Comparison of ENCODE assay signal across 8 cellular contexts in genomic region chr15:31442203-31443090, GRCh38.
DNase-seq lines count a peak whose midpoint lies in the region; ATAC-seq and TF ChIP-seq lines count a peak whose summit lies in the region.

No MANE protein-coding gene starts in this region.

- TF ChIP-seq CTCF in CD14-positive monocyte (IDR thresholded peaks at IDR 0.05) (no peak), IMR-90 (conservative IDR thresholded peaks at IDR 0.05; ENCODE audit: low read depth, low read length) (peak; percentile 49; the same call in 1 of the 2 replicates), MCF 10A (IDR thresholded peaks at IDR 0.05; ENCODE audit: unreplicated experiment) (peak; percentile 10)

- no peaks in the 10 kb centered on the region for H3K79me1 ChIP-seq in IMR-90 (ENCODE audit: low read depth in 1 of 2, low read length in 2 of 2)

- H3K14ac ChIP-seq in IMR-90 (replicated peaks; ENCODE audit: low read depth, low read length), result no peak overlapping the region

- BruUV-seq in IMR-90 (replicated peaks; lab: Mats Ljungman, UMichigan) (no TSS peak), MCF 10A (replicated peaks; lab: Mats Ljungman, UMichigan) (no TSS peak)

- TF ChIP-seq RAD21 in IMR-90 (IDR thresholded peaks at IDR 0.05; ENCODE audit: low read length), result peak; percentile 34; the same call in 1 of the 2 replicates

- H3K56ac ChIP-seq in IMR-90 (ENCODE audit: extremely low read depth, insufficient read depth, low read length), result peak overlapping the region; percentile 4; the same call in 1 of the 2 replicates

- H3K27ac Mint-ChIP-seq in CD14-positive monocyte, result peak overlapping the region; percentile 82 to 97 (median 91)
- H3K27ac Mint-ChIP-seq in MCF 10A (ENCODE audit: low read depth, unreplicated experiment), result peak overlapping the region; percentile 50

- H4K91ac ChIP-seq in IMR-90 (ENCODE audit: insufficient read depth, low read depth, low read length), result peak overlapping the region; percentile 64; the same call in 1 of the 2 replicates

- peaks cover 0 to 2% (median 0%) of the 10 kb centered on the region in 7 donors for H3K9me3 Mint-ChIP-seq in CD14-positive monocyte
- no peaks in the 10 kb centered on the region for H3K9me3 Mint-ChIP-seq in MCF 10A (ENCODE audit: unreplicated experiment)

- H4K5ac ChIP-seq in IMR-90 (ENCODE audit: low read depth, low read length), result no peak overlapping the region

- no peak overlapping the region for H3K9ac ChIP-seq in IMR-90 (ENCODE audit: low read depth, low read length)

- no peak overlapping the region for H2AK9ac ChIP-seq in IMR-90 (replicated peaks; ENCODE audit: low read depth, low read length, poor library complexity)

- H3K36me3 ChIP-seq in IMR-90 (ENCODE audit: control insufficient read depth, insufficient read depth, low read length), result no peaks in the 10 kb centered on the region

- peak overlapping the region; percentile 57; the same call in 2 of the 3 replicates for H2BK15ac ChIP-seq in IMR-90 (ENCODE audit: low read depth, low read length)

- H3K27me3 Mint-ChIP-seq in CD14-positive monocyte (ENCODE audit: low read depth in 3 of 3), result peaks cover 3 to 7% (median 5%) of the 10 kb centered on the region in 3 donors
- no peaks in the 10 kb centered on the region for H3K27me3 Mint-ChIP-seq in MCF 10A (ENCODE audit: insufficient read depth, unreplicated experiment)

- peak overlapping the region; percentile 46 for H2BK20ac ChIP-seq in IMR-90 (ENCODE audit: low read depth, low read length)

- H2AK5ac ChIP-seq in IMR-90 (ENCODE audit: low read depth, low read length), result peak overlapping the region; percentile 76

- H3K4me3 Mint-ChIP-seq in CD14-positive monocyte, result no peak overlapping the region
- H3K4me3 Mint-ChIP-seq in MCF 10A (ENCODE audit: unreplicated experiment), result no peak overlapping the region

- H3K4me1 Mint-ChIP-seq in CD14-positive monocyte (peaks cover 38% of the 10 kb centered on the region), MCF 10A (ENCODE audit: insufficient read depth, unreplicated experiment) (peaks cover 21% of the 10 kb centered on the region)

- H3K27me3 ChIP-seq in IMR-90 (ENCODE audit: control insufficient read depth, insufficient read depth, low read length), result no peaks in the 10 kb centered on the region

- H3K4ac ChIP-seq in IMR-90 (ENCODE audit: low read depth, low read length), result peak overlapping the region; percentile 71

- H3K23ac ChIP-seq in IMR-90 (ENCODE audit: low read depth, low read length), result no peak overlapping the region

- ATAC-seq in IMR-90 (ENCODE audit: low read depth) (peak; percentile 75), HG02970 (IDR thresholded peaks at IDR 0.05; ENCODE audit: low FRiP score, unreplicated experiment) (no peak), HG02870 (IDR thresholded peaks at IDR 0.05; ENCODE audit: unreplicated experiment) (no peak)

- peak overlapping the region; percentile 32 for H3K4me2 ChIP-seq in IMR-90 (ENCODE audit: low read depth, low read length)

- 94% methylated on average over 4 of the region's 16 CpGs; no CpG with 5 or more reads in 1 of the 2 experiments for WGBS in IMR-90 (ENCODE audit: extremely low coverage in 2 of 2, insufficient read length in 1 of 2), 2 experiments

- no peak overlapping the region for H3K4me3 ChIP-seq in IMR-90 (ENCODE audit: insufficient read depth, low read depth, low read length)

- CTCF ChIA-PET in IMR-90 (lab: Yijun Ruan, JAX), result interaction anchor here (1.5 kb wide), 1 partner anchor 46 kb away, joined by 4 read pairs; no protein-coding TSS in a partner anchor
- CTCF ChIA-PET in MCF 10A (lab: Yijun Ruan, JAX), result interaction anchor here (0.5 to 1.4 kb wide), 9 partner anchors 15 to 75 kb away, joined by 3 to 6 read pairs (median 3); no protein-coding TSS in a partner anchor

- H2BK5ac ChIP-seq in IMR-90 (ENCODE audit: low read depth, low read length, poor library complexity, severe bottlenecking), result peak overlapping the region; percentile 65

- H2AFZ ChIP-seq in IMR-90 (replicated peaks; ENCODE audit: low read length, poor library complexity), result no peak overlapping the region

- peaks cover 4% of the 10 kb centered on the region for H3K9me1 ChIP-seq in IMR-90 (ENCODE audit: insufficient read depth, low read length)

- in situ Hi-C loops in IMR-90 (cut with MboI; ENCODE audit: low sequenced_read_pairs), result no loop called here

- DNase-seq in CD14-positive monocyte (ENCODE audit: low spot score), result no peak
- peak; percentile 95 for DNase-seq in IMR-90
- DNase-seq in MCF 10A (ENCODE audit: unreplicated experiment), result peak; percentile 39
- peak; percentile 48 for DNase-seq in myocyte (ENCODE audit: low read depth)
- no peak for DNase-seq in GOT3 (lab: John Stamatoyannopoulos, UW)
- DNase-seq in mucosa of gallbladder (ENCODE audit: low spot score), result no peak

- 0 out of 2 replicates have a peak, but pooled peaks have one; percentile 14 for TF ChIP-seq POLR2A in IMR-90 (IDR thresholded peaks at IDR 0.05; ENCODE audit: low read depth, low read length)

- H3K36me3 Mint-ChIP-seq in CD14-positive monocyte, result no peaks in the 10 kb centered on the region
- no peaks in the 10 kb centered on the region for H3K36me3 Mint-ChIP-seq in MCF 10A (ENCODE audit: insufficient read depth, unreplicated experiment)

- dilution Hi-C loops in IMR-90 (cut with HindIII; ENCODE audit: low sequenced_read_pairs, unreplicated experiment), result no loop called here

- H3K9me3 ChIP-seq in IMR-90 (ENCODE audit: control insufficient read depth, insufficient read depth, low read length), result no peaks in the 10 kb centered on the region

- intact Hi-C loops in CD14-positive monocyte (cut with micrococcal nuclease), result loop anchor here (1.0 to 5.0 kb wide), 4 partner anchors 115 to 225 kb away; partner anchors contain the start of gene KLF13 (in 1 of the 2)
- intact Hi-C loops in IMR-90 (cut with micrococcal nuclease), result loop anchor here (1.0 to 5.0 kb wide), 2 partner anchors 46 to 225 kb away; no protein-coding TSS in a partner anchor
- intact Hi-C loops in MCF 10A (cut with micrococcal nuclease), result loop anchor here (2.0 kb wide), 1 partner anchor 242 kb away; no protein-coding TSS in a partner anchor

- H3K4me1 ChIP-seq in IMR-90 (ENCODE audit: control insufficient read depth, insufficient read depth, low read length), result peaks cover 22% of the 10 kb centered on the region

- POLR2A ChIA-PET in IMR-90 (lab: Charles Lee; ENCODE audit: unreplicated experiment), result no interaction called here
- POLR2A ChIA-PET in MCF 10A (lab: Yijun Ruan, JAX), result interaction anchor here (0.5 to 4.2 kb wide), 16 partner anchors 13 to 228 kb away, joined by 3 to 21 read pairs (median 4); partner anchors contain the start of gene KLF13

- H2BK120ac ChIP-seq in IMR-90 (ENCODE audit: low read depth, low read length), result peak overlapping the region; percentile 68

- H4K20me1 ChIP-seq in IMR-90 (ENCODE audit: insufficient read depth, low read length), result no peaks in the 10 kb centered on the region

- H3K27ac ChIP-seq in IMR-90 (ENCODE audit: insufficient read depth, low read length), result peak overlapping the region; percentile 13; the same call in 1 of the 2 replicates

- H4K8ac ChIP-seq in IMR-90 (ENCODE audit: low read depth in 2 of 2, low read length in 2 of 2), result peak overlapping the region in 1 of 2 experiments; percentile 29; a peak in 1 of 4 replicates

- H3K18ac ChIP-seq in IMR-90 (ENCODE audit: low read depth, low read length), result peak overlapping the region; percentile 5; the same call in 1 of the 2 replicates

TF ChIP-seq in IMR-90, 13 proteins besides CTCF, POLR2A, EP300 and RAD21:
- TF ChIP-seq MXI1 (IDR thresholded peaks at IDR 0.05; ENCODE audit: borderline replicate concordance, low read depth, low read length), result no peak
- TF ChIP-seq SMC3 (IDR thresholded peaks at IDR 0.05; ENCODE audit: low read depth, low read length), result peak; percentile 46
- no peak for TF ChIP-seq RFX5 (IDR thresholded peaks at IDR 0.05; ENCODE audit: low read depth, low read length)
- TF ChIP-seq CHD1 (IDR thresholded peaks at IDR 0.05; ENCODE audit: low read depth, low read length), result no peak
- peak; percentile 51 for TF ChIP-seq BHLHE40 (IDR thresholded peaks at IDR 0.05; ENCODE audit: low read depth, low read length)
- TF ChIP-seq CEBPB (IDR thresholded peaks at IDR 0.05; ENCODE audit: low read depth, low read length), result 0 out of 2 replicates have a peak, but pooled peaks have one; percentile 2
- no peak for TF ChIP-seq RCOR1 (IDR thresholded peaks at IDR 0.05; ENCODE audit: insufficient replicate concordance, low read length)
- no peak for TF ChIP-seq MAZ (IDR thresholded peaks at IDR 0.05; ENCODE audit: borderline replicate concordance, low read depth, low read length)
- TF ChIP-seq, protein P1, sequence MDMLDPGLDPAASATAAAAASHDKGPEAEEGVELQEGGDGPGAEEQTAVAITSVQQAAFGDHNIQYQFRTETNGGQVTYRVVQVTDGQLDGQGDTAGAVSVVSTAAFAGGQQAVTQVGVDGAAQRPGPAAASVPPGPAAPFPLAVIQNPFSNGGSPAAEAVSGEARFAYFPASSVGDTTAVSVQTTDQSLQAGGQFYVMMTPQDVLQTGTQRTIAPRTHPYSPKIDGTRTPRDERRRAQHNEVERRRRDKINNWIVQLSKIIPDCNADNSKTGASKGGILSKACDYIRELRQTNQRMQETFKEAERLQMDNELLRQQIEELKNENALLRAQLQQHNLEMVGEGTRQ (IDR thresholded peaks at IDR 0.05; ENCODE audit: low read depth, low read length), result no peak
- TF ChIP-seq MAFK (IDR thresholded peaks at IDR 0.05; ENCODE audit: low read depth, low read length), result peak; percentile 71
- TF ChIP-seq FOS (IDR thresholded peaks at IDR 0.05; ENCODE audit: low read depth, low read length), result peak; percentile 56
- TF ChIP-seq, protein P2, sequence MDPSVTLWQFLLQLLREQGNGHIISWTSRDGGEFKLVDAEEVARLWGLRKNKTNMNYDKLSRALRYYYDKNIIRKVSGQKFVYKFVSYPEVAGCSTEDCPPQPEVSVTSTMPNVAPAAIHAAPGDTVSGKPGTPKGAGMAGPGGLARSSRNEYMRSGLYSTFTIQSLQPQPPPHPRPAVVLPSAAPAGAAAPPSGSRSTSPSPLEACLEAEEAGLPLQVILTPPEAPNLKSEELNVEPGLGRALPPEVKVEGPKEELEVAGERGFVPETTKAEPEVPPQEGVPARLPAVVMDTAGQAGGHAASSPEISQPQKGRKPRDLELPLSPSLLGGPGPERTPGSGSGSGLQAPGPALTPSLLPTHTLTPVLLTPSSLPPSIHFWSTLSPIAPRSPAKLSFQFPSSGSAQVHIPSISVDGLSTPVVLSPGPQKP (IDR thresholded peaks at IDR 0.05; ENCODE audit: borderline replicate concordance, low read depth, low read length), result no peak
- no peak for TF ChIP-seq NFE2L2 (IDR thresholded peaks at IDR 0.05; ENCODE audit: low read depth, low read length)

Comparison
In these comparisons a context has a peak if more than half of its experiments do, and no peak if none do; other contexts are left out.
1. DNase-seq: peak in IMR-90 (single experiment), MCF 10A (single experiment) and myocyte (single experiment); none in CD14-positive monocyte (single experiment), GOT3 (single experiment) and mucosa of gallbladder (single experiment).